32 cellular contexts compared by ENCODE assay signal in the genomic region with DNA sequence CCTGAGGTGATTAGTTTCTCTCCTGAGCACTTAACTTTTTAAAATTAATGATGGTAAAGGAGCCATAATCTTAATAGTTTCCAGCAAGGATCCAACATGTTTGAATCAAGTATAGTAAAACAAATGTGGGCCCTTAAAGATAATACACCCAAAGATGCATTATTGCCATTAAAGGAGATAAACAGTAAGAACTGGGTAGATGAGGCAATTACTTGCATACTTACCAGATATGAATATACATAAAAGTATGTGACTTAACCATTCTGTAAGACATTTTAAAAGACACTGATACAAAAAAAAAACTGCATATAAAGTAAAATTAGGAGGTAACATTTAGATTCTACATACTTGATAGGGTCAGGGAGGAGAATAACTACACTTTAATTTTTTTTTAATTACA.
"Had no signal": no experiment of that assay in that cellular context is flagged by ENCODE, and none has a peak within 500 bp of the region (broad histone marks: within the 10 kb centered on the region; RNA-seq: fewer than 3 reads in every experiment).

No MANE protein-coding gene starts in this region.

- DNase-seq: activated B cell treated with CpG ODN at 0.5 μM for 24 hours; activated CD4-positive, alpha-beta T cell treated with anti-CD3 and anti-CD28 coated beads for 48 hours; activated CD4-positive, alpha-beta T cell treated with anti-CD3 and anti-CD28 coated beads, Interleukin-2, amount 50 U/mL, for 1 hour; activated CD4-positive, alpha-beta T cell treated with anti-CD3 and anti-CD28 coated beads, Interleukin-2, amount 50 U/mL, for 48 hours; activated CD8-positive, alpha-beta memory T cell treated with anti-CD3 and anti-CD28 coated beads for 24 hours; activated CD8-positive, alpha-beta T cell treated with anti-CD3 and anti-CD28 coated beads for 36 hours; activated effector memory CD4-positive, alpha-beta T cell treated with Interleukin-2 at 50 U/mL for 16 hours; activated gamma-delta T cell treated with Interleukin-2 at 50 U/mL for 16 hours; activated naive CD4-positive, alpha-beta T cell treated with anti-CD3 and anti-CD28 coated beads, Interleukin-2, amount 50 U/mL, for 16 hours; activated naive CD4-positive, alpha-beta T cell treated with Interleukin-2 at 50 U/mL for 16 hours; activated T-cell treated with anti-CD3 and anti-CD28 coated beads, Interleukin-2, amount 50 U/mL, for 4 hours; brain microvascular endothelial cell; dorsolateral prefrontal cortex; effector memory CD4-positive, alpha-beta T cell; endodermal cell; foreskin keratinocyte; gastrocnemius medialis; glutamatergic neuron; heart left ventricle; T-helper 17 cell; T1000; WERI-Rb-1 had no signal

- H3K27me3 Mint-ChIP-seq: T-helper 17 cell had no signal

- H3K27ac Mint-ChIP-seq: activated B cell treated with CpG ODN at 0.5 μM for 24 hours; activated CD8-positive, alpha-beta T cell treated with anti-CD3 and anti-CD28 coated beads for 36 hours; activated naive CD8-positive, alpha-beta T cell; activated T-helper 17 cell treated with anti-CD3 and anti-CD28 coated beads, Interleukin-2, amount 50 U/mL, for 72 hours; dendritic cell treated with granulocyte-macrophage colony-stimulating factor and Interleukin-4, amounts not matched to agents 40 ng/mL and 50 ng/mL, for 4 days; endodermal cell; T-helper 17 cell; T-helper 2 cell treated with Interferon-gamma antibody and Interleukin-4, amounts not matched to agents 5 μg/mL and 100 μg/mL, for 36 hours had no signal

- FAIRE-seq: bronchial epithelial cell had no signal

- H3K36me3 Mint-ChIP-seq: activated naive CD8-positive, alpha-beta T cell had no signal

- H3K4me3 Mint-ChIP-seq: activated B cell treated with CpG ODN at 0.5 μM for 24 hours; activated CD8-positive, alpha-beta T cell treated with anti-CD3 and anti-CD28 coated beads for 36 hours; activated naive CD8-positive, alpha-beta T cell; activated T-cell treated with anti-CD3 and anti-CD28 coated beads, Interleukin-2, amount 50 U/mL, for 4 hours; activated T-helper 17 cell treated with anti-CD3 and anti-CD28 coated beads, Interleukin-2, amount 50 U/mL, for 72 hours; central memory CD8-positive, alpha-beta T cell; dendritic cell treated with granulocyte-macrophage colony-stimulating factor and Interleukin-4, amounts not matched to agents 40 ng/mL and 50 ng/mL, for 4 days; endodermal cell; T-helper 17 cell; T-helper 2 cell treated with Interferon-gamma antibody and Interleukin-4, amounts not matched to agents 5 μg/mL and 100 μg/mL, for 36 hours had no signal

- H3K36me3 ChIP-seq: ascending aorta, brain microvascular endothelial cell, gastrocnemius medialis, heart left ventricle, WERI-Rb-1 had no signal

- H3K9me3 ChIP-seq: ascending aorta, gastrocnemius medialis, heart left ventricle had no signal

- H3K9me3 Mint-ChIP-seq: activated B cell treated with CpG ODN at 0.5 μM for 24 hours; activated CD8-positive, alpha-beta T cell treated with anti-CD3 and anti-CD28 coated beads for 36 hours; activated T-cell treated with anti-CD3 and anti-CD28 coated beads, Interleukin-2, amount 50 U/mL, for 4 hours; activated T-helper 17 cell treated with anti-CD3 and anti-CD28 coated beads, Interleukin-2, amount 50 U/mL, for 72 hours; central memory CD8-positive, alpha-beta T cell; dendritic cell treated with granulocyte-macrophage colony-stimulating factor and Interleukin-4, amounts not matched to agents 40 ng/mL and 50 ng/mL, for 4 days; endodermal cell had no signal

- H3K4me3 ChIP-seq: ascending aorta, coronary artery, dorsolateral prefrontal cortex, gastrocnemius medialis, heart left ventricle had no signal

- H3K4me1 ChIP-seq: ascending aorta, foreskin keratinocyte had no signal

- H3K4me1 Mint-ChIP-seq: activated B cell treated with CpG ODN at 0.5 μM for 24 hours; activated T-helper 17 cell treated with anti-CD3 and anti-CD28 coated beads, Interleukin-2, amount 50 U/mL, for 72 hours; central memory CD8-positive, alpha-beta T cell; T-helper 17 cell had no signal

- ATAC-seq: activated CD4-positive, CD25-positive, alpha-beta regulatory T cell treated with anti-CD3 and anti-CD28 coated beads, Interleukin-2, amount 50 U/mL, for 24 hours; activated CD8-positive, alpha-beta T cell treated with anti-CD3 and anti-CD28 coated beads for 36 hours; activated T-cell treated with anti-CD3 and anti-CD28 coated beads, Interleukin-2, amount 50 U/mL, for 4 hours; activated T-helper 17 cell treated with anti-CD3 and anti-CD28 coated beads, Interleukin-2, amount 50 U/mL, for 72 hours; esophagus mucosa; foreskin keratinocyte; gastrocnemius medialis; heart left ventricle; T-helper 17 cell had no signal

- H3K27me3 ChIP-seq: ascending aorta, brain microvascular endothelial cell, dorsolateral prefrontal cortex, foreskin keratinocyte, gastrocnemius medialis, heart left ventricle had no signal

- H3K27ac ChIP-seq: ascending aorta, brain microvascular endothelial cell, coronary artery, dorsolateral prefrontal cortex, foreskin keratinocyte, gastrocnemius medialis, heart left ventricle, WERI-Rb-1 had no signal
